12 cellular contexts compared by ENCODE assay signal in the genomic region with DNA sequence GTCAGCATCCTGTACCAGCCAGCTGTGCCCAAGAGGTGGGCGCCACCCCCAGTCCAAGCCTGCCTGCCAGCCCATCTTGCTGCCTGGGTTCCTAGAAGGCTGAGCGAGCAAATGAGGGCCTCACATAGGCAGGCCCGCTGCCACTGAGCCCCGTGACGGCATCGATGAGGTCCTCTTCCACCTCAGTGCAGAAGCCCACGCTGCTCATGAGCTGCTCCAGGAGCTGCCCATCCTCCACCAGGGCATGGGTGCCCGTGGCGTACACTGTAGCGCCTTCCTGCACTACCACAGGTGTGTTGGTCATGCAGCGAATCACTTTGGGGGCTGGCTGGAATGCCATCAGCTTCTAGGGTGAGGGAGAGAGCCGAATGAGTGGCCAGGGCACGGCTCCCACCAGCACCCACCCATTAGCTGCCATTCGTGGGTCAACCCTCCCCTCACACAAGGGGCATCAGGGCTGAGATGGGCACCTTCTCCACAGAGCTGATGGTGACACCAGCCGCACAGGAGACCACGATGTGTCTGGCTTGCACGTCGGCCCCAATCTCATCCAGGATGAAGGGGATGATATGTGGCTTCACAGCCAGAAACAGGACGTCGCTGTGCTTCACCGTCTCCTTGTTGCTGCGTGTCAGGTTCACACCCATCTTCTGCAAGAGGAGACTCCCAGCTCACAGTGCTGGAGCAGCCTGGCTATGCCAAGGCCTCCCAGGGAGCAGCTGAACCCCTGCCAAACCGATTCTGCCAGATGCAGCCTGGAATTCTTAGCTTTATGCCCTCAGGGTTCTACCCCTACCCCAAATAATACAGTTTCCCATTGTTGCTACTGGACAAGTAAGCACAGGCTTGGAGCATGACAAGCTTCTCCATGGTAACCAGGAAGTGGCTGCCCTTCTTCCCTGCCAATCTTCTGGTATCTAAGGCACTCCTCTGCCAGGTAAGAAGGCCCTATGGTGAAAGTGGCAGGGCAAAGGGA. TPM values are rescaled to one million over a fixed set of nuclear protein-coding genes. Genes with fewer than 3 reads are reported as not detected.
DNase-seq lines count a peak whose midpoint lies in the region; ATAC-seq, FAIRE-seq and TF ChIP-seq lines count a peak whose summit lies in the region.
"Had no signal": no experiment of that assay in that cellular context is flagged by ENCODE, and none has a peak within 500 bp of the region (broad histone marks: within the 10 kb centered on the region; RNA-seq: fewer than 3 reads in every experiment).

No MANE protein-coding gene starts in this region.

- no peaks in the 10 kb centered on the region for H3K9me3 Mint-ChIP-seq in T-helper 2 cell treated with Interferon-gamma antibody and Interleukin-4, amounts not matched to agents 5 μg/mL and 100 μg/mL, for 36 hours
- H3K9me3 Mint-ChIP-seq: IgD-negative memory B cell had no signal

- no peak for TF ChIP-seq CTCF in gastroesophageal sphincter (IDR thresholded peaks at IDR 0.05)

- H3K36me3 ChIP-seq in endocrine pancreas (ENCODE audit: control insufficient read depth, insufficient read depth, low read length) (peaks cover 2% of the 10 kb centered on the region), small intestine (ENCODE audit: control insufficient read depth in 2 of 2, insufficient read depth in 2 of 2, low read length in 2 of 2) (peaks cover 0 to 2% of the 10 kb centered on the region in 2 donors), gastroesophageal sphincter (peaks cover 0 to 51% of the 10 kb centered on the region in 2 donors)

- no peaks in the 10 kb centered on the region for H3K27me3 Mint-ChIP-seq in T-helper 2 cell treated with Interferon-gamma antibody and Interleukin-4, amounts not matched to agents 5 μg/mL and 100 μg/mL, for 36 hours (ENCODE audit: low read depth)
- H3K27me3 Mint-ChIP-seq: IgD-negative memory B cell had no signal

- H3K4me3 ChIP-seq in endocrine pancreas (ENCODE audit: control insufficient read depth, insufficient read depth, low read length) (peak overlapping the region; percentile 17), small intestine (ENCODE audit: low read depth in 1 of 2, low read length in 2 of 2) (no peak overlapping the region), gastroesophageal sphincter (no peak overlapping the region)

- no peak for ATAC-seq in HG03108 (IDR thresholded peaks at IDR 0.05; ENCODE audit: unreplicated experiment)
- ATAC-seq in left ventricle myocardium superior = no peak
- ATAC-seq in gastroesophageal sphincter = no peak
- ATAC-seq: right cardiac atrium had no signal

- intact Hi-C loops in left ventricle myocardium superior (cut with micrococcal nuclease) = no loop called here

- FAIRE-seq in small intestine (lab: Jason Lieb, UNC) = no peak

- peaks cover 26% of the 10 kb centered on the region for H3K4me1 Mint-ChIP-seq in T-helper 2 cell treated with Interferon-gamma antibody and Interleukin-4, amounts not matched to agents 5 μg/mL and 100 μg/mL, for 36 hours (ENCODE audit: low read depth)

- peaks cover 44% of the 10 kb centered on the region for H3K36me3 Mint-ChIP-seq in T-helper 2 cell treated with Interferon-gamma antibody and Interleukin-4, amounts not matched to agents 5 μg/mL and 100 μg/mL, for 36 hours (ENCODE audit: low read depth)
- H3K36me3 Mint-ChIP-seq: IgD-negative memory B cell had no signal

- no peak for TF ChIP-seq POLR2A in gastroesophageal sphincter (IDR thresholded peaks at IDR 0.05)

- H3K4me3 Mint-ChIP-seq in T-helper 2 cell treated with Interferon-gamma antibody and Interleukin-4, amounts not matched to agents 5 μg/mL and 100 μg/mL, for 36 hours = peak overlapping the region; percentile 94

- H3K27ac ChIP-seq in small intestine (ENCODE audit: low read depth in 1 of 2, low read length in 1 of 2) = no peak overlapping the region
- H3K27ac ChIP-seq in gastroesophageal sphincter = no peak overlapping the region
- H3K27ac ChIP-seq: tibial artery had no signal

- H3K9me3 ChIP-seq in endocrine pancreas (ENCODE audit: control insufficient read depth, low read length) = no peaks in the 10 kb centered on the region
- H3K9me3 ChIP-seq in small intestine (ENCODE audit: control insufficient read depth, low read depth) = no peaks in the 10 kb centered on the region
- no peaks in the 10 kb centered on the region for H3K9me3 ChIP-seq in gastroesophageal sphincter
- H3K9me3 ChIP-seq: tibial artery had no signal

- H3K9ac ChIP-seq in endocrine pancreas (ENCODE audit: control insufficient read depth, insufficient read depth, low read length) = peak overlapping the region; percentile 56

- TF ChIP-seq EP300 in gastroesophageal sphincter (IDR thresholded peaks at IDR 0.05) = no peak

- 90 to 94% (median 92%) methylated on average over 23 of the region's 23 CpGs for WGBS in small intestine, 3 donors
- WGBS in gastroesophageal sphincter (ENCODE audit: low coverage in 1 of 2), 2 donors = 70% methylated on average over 4 of the region's 23 CpGs; no CpG with 5 or more reads in 1 of the 2 donors

- peaks cover 3% of the 10 kb centered on the region for H3K4me1 ChIP-seq in endocrine pancreas (ENCODE audit: control insufficient read depth, insufficient read depth, low read length)
- H3K4me1 ChIP-seq in small intestine (ENCODE audit: control insufficient read depth in 2 of 2, insufficient read depth in 1 of 2, low read depth in 1 of 2, low read length in 1 of 2) = peaks cover 0 to 6% of the 10 kb centered on the region in 2 donors
- H3K4me1 ChIP-seq in gastroesophageal sphincter = peaks cover 0 to 50% (median 23%) of the 10 kb centered on the region in 3 donors

- DNase-seq in T-helper 2 cell treated with Interferon-gamma antibody and Interleukin-4, amounts not matched to agents 5 μg/mL and 100 μg/mL, for 36 hours (ENCODE audit: low spot score) = no peak
- DNase-seq in T-helper 2 cell = no peak
- DNase-seq in NCI-H345 (lab: John Stamatoyannopoulos, UW) = peak; percentile 94
- peak; percentile 47 for DNase-seq in small intestine
- DNase-seq in left ventricle myocardium superior = no peak
- DNase-seq: AML-193, tibial artery had no signal

- H3K27ac Mint-ChIP-seq in T-helper 2 cell treated with Interferon-gamma antibody and Interleukin-4, amounts not matched to agents 5 μg/mL and 100 μg/mL, for 36 hours = peak overlapping the region; percentile 82

- H3K27me3 ChIP-seq in endocrine pancreas (ENCODE audit: control insufficient read depth, insufficient read depth, low read length) (no peaks in the 10 kb centered on the region), small intestine (ENCODE audit: control insufficient read depth in 2 of 2, insufficient read depth in 2 of 2, low read length in 2 of 2) (no peaks in the 10 kb centered on the region), gastroesophageal sphincter (no peaks in the 10 kb centered on the region)
- H3K27me3 ChIP-seq: tibial artery had no signal

RNA-seq across cellular contexts. Expression of a gene that starts 2.0 kb away (rescaled TPM):
- 10 to 100 TPM; 31.9 to 68.0 (median 32.9) TPM for polyA plus RNA-seq in small intestine
- total RNA-seq in left ventricle myocardium superior = 62.3 TPM
- total RNA-seq in gastroesophageal sphincter = 10 to 100 TPM; 43.6 to 65.5 (median 50.6) TPM

RNA-seq across cellular contexts. Expression of a gene that starts 19.0 kb away (rescaled TPM):
- under 1 TPM in 1 of 3 donors, not detected in 2; 0.01 TPM for polyA plus RNA-seq in small intestine
- total RNA-seq in left ventricle myocardium superior (0.47 TPM), gastroesophageal sphincter (1 to 10 TPM in 1 of 4 donors, not detected in 3; 1.1 TPM)

RNA-seq across cellular contexts. Expression of a gene that starts 33.1 kb away (rescaled TPM):
- under 1 TPM in 1 of 3 donors, not detected in 2; 0.19 TPM for polyA plus RNA-seq in small intestine
- total RNA-seq in left ventricle myocardium superior (not detected), gastroesophageal sphincter (1 to 10 TPM in 1 of 4 donors, under 1 TPM in 1, not detected in 2; 0.35 to 1.4 TPM)
- polyA plus RNA-seq: IgD-negative memory B cell had no signal

RNA-seq across cellular contexts. Expression of a gene that starts 39.8 kb away (rescaled TPM):
- polyA plus RNA-seq in small intestine = 10 to 100 TPM in 2 of 3 donors, 1 to 10 TPM in 1; 5.1 to 52.2 (median 17.9) TPM
- total RNA-seq in left ventricle myocardium superior (30.7 TPM), gastroesophageal sphincter (10 to 100 TPM; 10.9 to 55.9 (median 23.8) TPM)

Comparison
In these comparisons a context has a peak if more than half of its experiments do, and no peak if none do; other contexts are left out.
1. DNase-seq: peak in NCI-H345 (single experiment) and small intestine (single experiment); none in T-helper 2 cell treated with Interferon-gamma antibody and Interleukin-4, amounts not matched to agents 5 μg/mL and 100 μg/mL, for 36 hours (single experiment), T-helper 2 cell (0 of 5) and left ventricle myocardium superior (single experiment).